1 cellular context compared by ENCODE assay signal in the genomic region with DNA sequence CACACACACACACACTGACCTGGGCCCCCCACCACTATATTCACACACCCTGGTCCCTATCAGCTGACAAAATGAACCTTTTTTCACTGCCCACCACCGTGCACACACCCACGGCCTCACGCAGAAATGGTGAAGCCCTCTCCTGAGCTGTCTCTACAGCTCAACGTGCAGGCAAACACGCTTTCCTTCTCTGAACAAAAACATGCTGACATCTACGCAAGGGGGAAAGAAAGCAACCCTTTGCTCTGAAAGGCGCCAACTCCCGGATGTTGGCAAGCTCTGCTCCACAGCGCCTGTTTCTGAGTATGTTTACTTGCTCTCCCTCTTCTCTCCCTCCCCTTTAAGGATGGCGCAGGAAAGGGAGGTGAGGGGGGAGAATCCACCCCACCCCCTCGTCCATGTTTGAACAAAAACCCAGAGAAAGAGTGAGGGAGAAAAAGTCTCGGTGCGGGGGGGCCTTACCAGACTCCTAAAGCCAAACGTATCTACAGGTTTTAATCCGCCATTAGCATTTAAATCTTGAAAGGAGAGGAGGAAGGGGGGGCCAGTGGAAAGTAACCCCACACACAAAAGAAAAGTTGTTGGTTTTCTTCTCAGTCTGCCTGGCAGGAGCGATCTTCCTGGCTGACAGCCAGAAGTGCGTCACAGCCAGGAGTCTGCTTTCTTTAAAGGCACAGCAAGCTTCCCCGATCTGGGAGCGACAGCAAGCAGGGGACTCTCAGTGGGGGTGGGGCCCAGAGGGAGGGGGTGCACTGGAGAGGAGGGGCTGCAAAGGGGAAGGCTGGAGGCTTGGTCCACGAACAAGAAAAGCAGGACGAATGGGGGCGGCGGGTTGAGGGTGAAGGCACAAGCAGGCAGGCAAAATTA.
A peak's percentile ranks its signal among the peaks of the same experiment; 100 is the strongest.
TF ChIP-seq lines count a peak whose summit lies in the region.

No MANE protein-coding gene starts in this region.

TF ChIP-seq in HepG2, 621 proteins besides CTCF, POLR2A, EP300 and RAD21 (continues in another document):
- TF ChIP-seq, protein P1, sequence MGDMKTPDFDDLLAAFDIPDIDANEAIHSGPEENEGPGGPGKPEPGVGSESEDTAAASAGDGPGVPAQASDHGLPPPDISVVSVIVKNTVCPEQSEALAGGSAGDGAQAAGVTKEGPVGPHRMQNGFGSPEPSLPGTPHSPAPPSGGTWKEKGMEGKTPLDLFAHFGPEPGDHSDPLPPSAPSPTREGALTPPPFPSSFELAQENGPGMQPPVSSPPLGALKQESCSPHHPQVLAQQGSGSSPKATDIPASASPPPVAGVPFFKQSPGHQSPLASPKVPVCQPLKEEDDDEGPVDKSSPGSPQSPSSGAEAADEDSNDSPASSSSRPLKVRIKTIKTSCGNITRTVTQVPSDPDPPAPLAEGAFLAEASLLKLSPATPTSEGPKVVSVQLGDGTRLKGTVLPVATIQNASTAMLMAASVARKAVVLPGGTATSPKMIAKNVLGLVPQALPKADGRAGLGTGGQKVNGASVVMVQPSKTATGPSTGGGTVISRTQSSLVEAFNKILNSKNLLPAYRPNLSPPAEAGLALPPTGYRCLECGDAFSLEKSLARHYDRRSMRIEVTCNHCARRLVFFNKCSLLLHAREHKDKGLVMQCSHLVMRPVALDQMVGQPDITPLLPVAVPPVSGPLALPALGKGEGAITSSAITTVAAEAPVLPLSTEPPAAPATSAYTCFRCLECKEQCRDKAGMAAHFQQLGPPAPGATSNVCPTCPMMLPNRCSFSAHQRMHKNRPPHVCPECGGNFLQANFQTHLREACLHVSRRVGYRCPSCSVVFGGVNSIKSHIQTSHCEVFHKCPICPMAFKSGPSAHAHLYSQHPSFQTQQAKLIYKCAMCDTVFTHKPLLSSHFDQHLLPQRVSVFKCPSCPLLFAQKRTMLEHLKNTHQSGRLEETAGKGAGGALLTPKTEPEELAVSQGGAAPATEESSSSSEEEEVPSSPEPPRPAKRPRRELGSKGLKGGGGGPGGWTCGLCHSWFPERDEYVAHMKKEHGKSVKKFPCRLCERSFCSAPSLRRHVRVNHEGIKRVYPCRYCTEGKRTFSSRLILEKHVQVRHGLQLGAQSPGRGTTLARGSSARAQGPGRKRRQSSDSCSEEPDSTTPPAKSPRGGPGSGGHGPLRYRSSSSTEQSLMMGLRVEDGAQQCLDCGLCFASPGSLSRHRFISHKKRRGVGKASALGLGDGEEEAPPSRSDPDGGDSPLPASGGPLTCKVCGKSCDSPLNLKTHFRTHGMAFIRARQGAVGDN (CRISPR knock-in tag; IDR thresholded peaks at IDR 0.05): peak; percentile 60
- TF ChIP-seq ZNF180 (CRISPR knock-in tag; IDR thresholded peaks at IDR 0.05; ENCODE audit: borderline replicate concordance, low read depth) (no peak), PHF5A (CRISPR knock-in tag; IDR thresholded peaks at IDR 0.05; ENCODE audit: low read depth, unreplicated experiment) (no peak), FOXK2 (IDR thresholded peaks at IDR 0.05) (no peak), PHF8 (CRISPR knock-in tag; IDR thresholded peaks at IDR 0.05) (0 out of 2 replicates have a peak, but pooled peaks have one; percentile 25), CBX5 (CRISPR knock-in tag; IDR thresholded peaks at IDR 0.05; ENCODE audit: borderline replicate concordance) (0 out of 2 replicates have a peak, but pooled peaks have one; percentile 36), MIER3 (CRISPR knock-in tag; IDR thresholded peaks at IDR 0.05; ENCODE audit: borderline replicate concordance) (peak; percentile 44; the same call in 1 of the 2 replicates), ZNF724P (CRISPR knock-in tag; IDR thresholded peaks at IDR 0.05; ENCODE audit: borderline replicate concordance) (0 out of 2 replicates have a peak, but pooled peaks have one; percentile 23), ZEB1 (IDR thresholded peaks at IDR 0.05; ENCODE audit: insufficient replicate concordance, low read depth) (no peak), ZNF337 (CRISPR knock-in tag; IDR thresholded peaks at IDR 0.05; ENCODE audit: borderline replicate concordance, low read depth) (no peak), MXI1 (IDR thresholded peaks at IDR 0.05; ENCODE audit: borderline replicate concordance, low read depth, low read length) (peak; percentile 29; the same call in 1 of the 3 replicates), TEAD2 (CRISPR knock-in tag; IDR thresholded peaks at IDR 0.05) (no peak), SOX6 (IDR thresholded peaks at IDR 0.05) (no peak), SOX6 (CRISPR knock-in tag; IDR thresholded peaks at IDR 0.05) (peak; percentile 37; the same call in 1 of the 2 replicates), ZNF569 (CRISPR knock-in tag; IDR thresholded peaks at IDR 0.05; ENCODE audit: borderline replicate concordance) (no peak), NR1H2 (CRISPR knock-in tag; IDR thresholded peaks at IDR 0.05; ENCODE audit: borderline replicate concordance, low read depth) (no peak), ZBTB21 (CRISPR knock-in tag; IDR thresholded peaks at IDR 0.05) (0 out of 2 replicates have a peak, but pooled peaks have one; percentile 27), RXRA (CRISPR knock-in tag; IDR thresholded peaks at IDR 0.05) (0 out of 2 replicates have a peak, but pooled peaks have one; percentile 22), TP53 (CRISPR knock-in tag; conservative IDR thresholded peaks at IDR 0.05) (no peak), ZNF878 (CRISPR knock-in tag; IDR thresholded peaks at IDR 0.05) (0 out of 2 replicates have a peak, but pooled peaks have one; percentile 56), ZNF207 (IDR thresholded peaks at IDR 0.05; ENCODE audit: borderline replicate concordance) (no peak), GABPB1 (CRISPR knock-in tag; IDR thresholded peaks at IDR 0.05) (peak; percentile 38; the same call in 1 of the 2 replicates), ZNF737 (CRISPR knock-in tag; IDR thresholded peaks at IDR 0.05; ENCODE audit: borderline replicate concordance) (no peak), NFKB2 (CRISPR knock-in tag; IDR thresholded peaks at IDR 0.05; ENCODE audit: borderline replicate concordance) (no peak), ARNT2 (CRISPR knock-in tag; IDR thresholded peaks at IDR 0.05; ENCODE audit: low read depth) (peak; percentile 70), MTA1 (CRISPR knock-in tag; IDR thresholded peaks at IDR 0.05; ENCODE audit: borderline replicate concordance) (no peak), RARA (CRISPR knock-in tag; IDR thresholded peaks at IDR 0.05) (peak; percentile 31), ZZZ3 (CRISPR knock-in tag; IDR thresholded peaks at IDR 0.05; ENCODE audit: borderline replicate concordance) (no peak), ZNF747 (CRISPR knock-in tag; IDR thresholded peaks at IDR 0.05; ENCODE audit: borderline replicate concordance) (peak; percentile 62; the same call in 1 of the 2 replicates), ESRRA (CRISPR knock-in tag; IDR thresholded peaks at IDR 0.05; ENCODE audit: low read depth) (no peak), U2AF1 (optimal IDR thresholded peaks at IDR 0.05; ENCODE audit: low read depth, low read length) (no peak), NRL (CRISPR knock-in tag; IDR thresholded peaks at IDR 0.05; ENCODE audit: borderline replicate concordance) (no peak), CREM (IDR thresholded peaks at IDR 0.05) (peak; percentile 75), CREM (CRISPR knock-in tag; IDR thresholded peaks at IDR 0.05) (no peak), SALL1 (CRISPR knock-in tag; IDR thresholded peaks at IDR 0.05) (no peak), KMT2A (CRISPR knock-in tag; IDR thresholded peaks at IDR 0.05) (peak; percentile 51; the same call in 1 of the 2 replicates), ZNF788 (CRISPR knock-in tag; IDR thresholded peaks at IDR 0.05; ENCODE audit: borderline replicate concordance) (peak; percentile 44; the same call in 1 of the 2 replicates), PCBP2 (optimal IDR thresholded peaks at IDR 0.05; ENCODE audit: low read depth, low read length, poor library complexity, severe bottlenecking) (no peak)
- TF ChIP-seq, protein P2, sequence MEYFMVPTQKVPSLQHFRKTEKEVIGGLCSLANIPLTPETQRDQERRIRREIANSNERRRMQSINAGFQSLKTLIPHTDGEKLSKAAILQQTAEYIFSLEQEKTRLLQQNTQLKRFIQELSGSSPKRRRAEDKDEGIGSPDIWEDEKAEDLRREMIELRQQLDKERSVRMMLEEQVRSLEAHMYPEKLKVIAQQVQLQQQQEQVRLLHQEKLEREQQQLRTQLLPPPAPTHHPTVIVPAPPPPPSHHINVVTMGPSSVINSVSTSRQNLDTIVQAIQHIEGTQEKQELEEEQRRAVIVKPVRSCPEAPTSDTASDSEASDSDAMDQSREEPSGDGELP (IDR thresholded peaks at IDR 0.05; ENCODE audit: borderline replicate concordance, low read depth): no peak
- TF ChIP-seq, protein P3, sequence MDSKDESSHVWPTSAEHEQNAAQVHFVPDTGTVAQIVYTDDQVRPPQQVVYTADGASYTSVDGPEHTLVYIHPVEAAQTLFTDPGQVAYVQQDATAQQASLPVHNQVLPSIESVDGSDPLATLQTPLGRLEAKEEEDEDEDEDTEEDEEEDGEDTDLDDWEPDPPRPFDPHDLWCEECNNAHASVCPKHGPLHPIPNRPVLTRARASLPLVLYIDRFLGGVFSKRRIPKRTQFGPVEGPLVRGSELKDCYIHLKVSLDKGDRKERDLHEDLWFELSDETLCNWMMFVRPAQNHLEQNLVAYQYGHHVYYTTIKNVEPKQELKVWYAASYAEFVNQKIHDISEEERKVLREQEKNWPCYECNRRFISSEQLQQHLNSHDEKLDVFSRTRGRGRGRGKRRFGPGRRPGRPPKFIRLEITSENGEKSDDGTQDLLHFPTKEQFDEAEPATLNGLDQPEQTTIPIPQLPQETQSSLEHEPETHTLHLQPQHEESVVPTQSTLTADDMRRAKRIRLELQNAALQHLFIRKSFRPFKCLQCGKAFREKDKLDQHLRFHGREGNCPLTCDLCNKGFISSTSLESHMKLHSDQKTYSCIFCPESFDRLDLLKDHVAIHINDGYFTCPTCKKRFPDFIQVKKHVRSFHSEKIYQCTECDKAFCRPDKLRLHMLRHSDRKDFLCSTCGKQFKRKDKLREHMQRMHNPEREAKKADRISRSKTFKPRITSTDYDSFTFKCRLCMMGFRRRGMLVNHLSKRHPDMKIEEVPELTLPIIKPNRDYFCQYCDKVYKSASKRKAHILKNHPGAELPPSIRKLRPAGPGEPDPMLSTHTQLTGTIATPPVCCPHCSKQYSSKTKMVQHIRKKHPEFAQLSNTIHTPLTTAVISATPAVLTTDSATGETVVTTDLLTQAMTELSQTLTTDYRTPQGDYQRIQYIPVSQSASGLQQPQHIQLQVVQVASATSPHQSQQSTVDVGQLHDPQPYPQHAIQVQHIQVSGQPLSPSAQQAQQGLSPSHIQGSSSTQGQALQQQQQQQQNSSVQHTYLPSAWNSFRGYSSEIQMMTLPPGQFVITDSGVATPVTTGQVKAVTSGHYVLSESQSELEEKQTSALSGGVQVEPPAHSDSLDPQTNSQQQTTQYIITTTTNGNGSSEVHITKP (CRISPR knock-in tag; IDR thresholded peaks at IDR 0.05; ENCODE audit: low read depth): no peak
- TF ChIP-seq, protein P4, sequence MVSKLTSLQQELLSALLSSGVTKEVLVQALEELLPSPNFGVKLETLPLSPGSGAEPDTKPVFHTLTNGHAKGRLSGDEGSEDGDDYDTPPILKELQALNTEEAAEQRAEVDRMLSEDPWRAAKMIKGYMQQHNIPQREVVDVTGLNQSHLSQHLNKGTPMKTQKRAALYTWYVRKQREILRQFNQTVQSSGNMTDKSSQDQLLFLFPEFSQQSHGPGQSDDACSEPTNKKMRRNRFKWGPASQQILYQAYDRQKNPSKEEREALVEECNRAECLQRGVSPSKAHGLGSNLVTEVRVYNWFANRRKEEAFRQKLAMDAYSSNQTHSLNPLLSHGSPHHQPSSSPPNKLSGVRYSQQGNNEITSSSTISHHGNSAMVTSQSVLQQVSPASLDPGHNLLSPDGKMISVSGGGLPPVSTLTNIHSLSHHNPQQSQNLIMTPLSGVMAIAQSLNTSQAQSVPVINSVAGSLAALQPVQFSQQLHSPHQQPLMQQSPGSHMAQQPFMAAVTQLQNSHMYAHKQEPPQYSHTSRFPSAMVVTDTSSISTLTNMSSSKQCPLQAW (CRISPR knock-in tag; IDR thresholded peaks at IDR 0.05): peak; percentile 84
- TF ChIP-seq, protein P5, sequence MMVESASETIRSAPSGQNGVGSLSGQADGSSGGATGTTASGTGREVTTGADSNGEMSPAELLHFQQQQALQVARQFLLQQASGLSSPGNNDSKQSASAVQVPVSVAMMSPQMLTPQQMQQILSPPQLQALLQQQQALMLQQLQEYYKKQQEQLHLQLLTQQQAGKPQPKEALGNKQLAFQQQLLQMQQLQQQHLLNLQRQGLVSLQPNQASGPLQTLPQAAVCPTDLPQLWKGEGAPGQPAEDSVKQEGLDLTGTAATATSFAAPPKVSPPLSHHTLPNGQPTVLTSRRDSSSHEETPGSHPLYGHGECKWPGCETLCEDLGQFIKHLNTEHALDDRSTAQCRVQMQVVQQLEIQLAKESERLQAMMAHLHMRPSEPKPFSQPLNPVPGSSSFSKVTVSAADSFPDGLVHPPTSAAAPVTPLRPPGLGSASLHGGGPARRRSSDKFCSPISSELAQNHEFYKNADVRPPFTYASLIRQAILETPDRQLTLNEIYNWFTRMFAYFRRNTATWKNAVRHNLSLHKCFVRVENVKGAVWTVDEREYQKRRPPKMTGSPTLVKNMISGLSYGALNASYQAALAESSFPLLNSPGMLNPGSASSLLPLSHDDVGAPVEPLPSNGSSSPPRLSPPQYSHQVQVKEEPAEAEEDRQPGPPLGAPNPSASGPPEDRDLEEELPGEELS (CRISPR knock-in tag; IDR thresholded peaks at IDR 0.05): peak; percentile 69
- TF ChIP-seq, protein P6, sequence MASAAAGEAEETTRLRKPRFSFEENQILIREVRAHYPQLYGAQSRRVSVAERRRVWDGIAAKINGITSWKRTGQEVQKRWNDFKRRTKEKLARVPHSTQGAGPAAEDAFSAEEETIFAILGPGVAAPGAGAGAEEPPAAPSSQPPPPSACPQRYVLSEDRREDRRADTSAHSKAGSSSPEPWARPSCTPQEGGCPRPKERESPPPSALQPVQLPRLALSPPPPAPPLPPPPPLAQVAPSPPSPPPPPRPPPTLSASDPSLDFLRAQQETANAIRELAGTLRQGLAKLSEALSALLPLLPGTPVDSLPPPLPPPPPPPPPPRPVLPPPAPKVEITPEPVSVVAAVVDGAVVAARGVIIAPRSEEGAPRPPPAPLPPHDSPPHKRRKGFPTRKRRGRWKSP (CRISPR knock-in tag; IDR thresholded peaks at IDR 0.05): peak; percentile 20
- TF ChIP-seq, protein P7, sequence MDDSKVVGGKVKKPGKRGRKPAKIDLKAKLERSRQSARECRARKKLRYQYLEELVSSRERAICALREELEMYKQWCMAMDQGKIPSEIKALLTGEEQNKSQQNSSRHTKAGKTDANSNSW (CRISPR knock-in tag; IDR thresholded peaks at IDR 0.05; ENCODE audit: borderline replicate concordance): no peak
- TF ChIP-seq, protein P8, sequence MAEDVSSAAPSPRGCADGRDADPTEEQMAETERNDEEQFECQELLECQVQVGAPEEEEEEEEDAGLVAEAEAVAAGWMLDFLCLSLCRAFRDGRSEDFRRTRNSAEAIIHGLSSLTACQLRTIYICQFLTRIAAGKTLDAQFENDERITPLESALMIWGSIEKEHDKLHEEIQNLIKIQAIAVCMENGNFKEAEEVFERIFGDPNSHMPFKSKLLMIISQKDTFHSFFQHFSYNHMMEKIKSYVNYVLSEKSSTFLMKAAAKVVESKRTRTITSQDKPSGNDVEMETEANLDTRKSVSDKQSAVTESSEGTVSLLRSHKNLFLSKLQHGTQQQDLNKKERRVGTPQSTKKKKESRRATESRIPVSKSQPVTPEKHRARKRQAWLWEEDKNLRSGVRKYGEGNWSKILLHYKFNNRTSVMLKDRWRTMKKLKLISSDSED (CRISPR knock-in tag; IDR thresholded peaks at IDR 0.05): no peak
